In the genomic region with DNA sequence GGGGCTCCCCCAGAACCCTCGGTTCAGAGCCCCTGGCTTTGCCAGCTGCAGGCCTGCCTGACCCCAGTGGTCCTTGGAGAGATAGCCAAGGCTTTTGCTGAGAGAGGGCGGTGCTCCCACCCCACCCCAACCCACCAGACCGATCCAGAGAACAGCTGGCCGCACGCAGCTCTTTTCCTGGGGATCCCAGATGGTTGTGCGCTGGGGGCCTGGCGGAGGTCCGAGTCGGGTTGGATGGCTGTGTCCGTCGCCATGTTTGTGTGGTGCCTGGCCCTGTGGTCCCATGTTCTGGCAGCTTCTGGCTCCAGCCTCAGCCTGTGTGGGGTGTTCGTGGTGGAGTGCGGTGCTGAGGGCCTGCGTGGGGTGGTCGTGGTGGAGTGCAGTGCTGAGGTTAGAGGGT, we compare ENCODE assay signal across 21 cellular contexts.
"Had no signal": no experiment of that assay in that cellular context is flagged by ENCODE, and none has a peak within 500 bp of the region (broad histone marks: within the 10 kb centered on the region; RNA-seq: fewer than 3 reads in every experiment).

No MANE protein-coding gene starts in this region.

- DNase-seq: cerebellar nuclear complex; cortex of kidney; effector memory CD8-positive, alpha-beta T cell; erythroblast; esophagus squamous epithelium; foreskin melanocyte; head of caudate nucleus; mammary epithelial cell; mesendoderm; midbrain; naive thymus-derived CD4-positive, alpha-beta T cell; nucleus accumbens; sigmoid colon; stimulated activated CD4-positive, alpha-beta T cell treated with anti-CD3 and anti-CD28 coated beads, Interleukin-4, amount 100 ng/mL, for 4 hours; stimulated activated naive CD8-positive, alpha-beta T cell treated with anti-CD3 and anti-CD28 coated beads, Interleukin-15, Interleukin-2, amounts not matched to agents 100 U/mL and 50 U/mL, for 24 hours; transverse colon; upper lobe of right lung; uterus had no signal

- H3K9me3 ChIP-seq: esophagus squamous epithelium, sigmoid colon, thoracic aorta, transverse colon, upper lobe of right lung, uterus had no signal

- ATAC-seq: effector memory CD8-positive, alpha-beta T cell; naive thymus-derived CD4-positive, alpha-beta T cell; stimulated activated memory B cell treated with anti-CD40 and anti-IgM and Interleukin-4, amounts not matched to agents 10 μg/mL and 1 μg/mL and 100 μg/mL, for 72 hours; stimulated activated naive CD8-positive, alpha-beta T cell treated with anti-CD3 and anti-CD28 coated beads, Interleukin-15, Interleukin-2, amounts not matched to agents 100 U/mL and 50 U/mL, for 24 hours; upper lobe of right lung had no signal

- H3K4me3 ChIP-seq: esophagus squamous epithelium, neural progenitor cell, sigmoid colon, thoracic aorta, transverse colon, upper lobe of right lung, uterus had no signal

- H3K27me3 ChIP-seq: esophagus squamous epithelium, neural progenitor cell, sigmoid colon, transverse colon, upper lobe of right lung, uterus had no signal

- H2AFZ ChIP-seq: neural progenitor cell had no signal

- H3K4me2 ChIP-seq: neural progenitor cell had no signal

- H3K27ac ChIP-seq: neural progenitor cell, sigmoid colon, thoracic aorta, upper lobe of right lung had no signal

- H3K9ac ChIP-seq: neural progenitor cell had no signal

- H3K4me1 ChIP-seq: neural progenitor cell had no signal

- H3K36me3 ChIP-seq: neural progenitor cell, transverse colon, uterus had no signal
